Comparison of ENCODE assay signal across 1 cellular context in genomic region chr3:109803274-109803673, GRCh38.
TF ChIP-seq lines count a peak whose summit lies in the region.

No MANE protein-coding gene starts in this region.

TF ChIP-seq in GM23338, 12 proteins besides CTCF, POLR2A, EP300 and RAD21 (continued from another document):
- no peak for TF ChIP-seq ZNF462 (CRISPR knock-in tag; IDR thresholded peaks at IDR 0.05)
- no peak for TF ChIP-seq POLR2AphosphoS5 (IDR thresholded peaks at IDR 0.05; ENCODE audit: low read depth)
- TF ChIP-seq STAT1 (IDR thresholded peaks at IDR 0.05; ENCODE audit: unreplicated experiment) = no peak
- no peak for TF ChIP-seq ZNF114 (CRISPR knock-in tag; IDR thresholded peaks at IDR 0.05)
- TF ChIP-seq CREB1 (CRISPR knock-in tag; IDR thresholded peaks at IDR 0.05; ENCODE audit: low read depth) = no peak
